9 cellular contexts compared by ENCODE assay signal in the genomic region with DNA sequence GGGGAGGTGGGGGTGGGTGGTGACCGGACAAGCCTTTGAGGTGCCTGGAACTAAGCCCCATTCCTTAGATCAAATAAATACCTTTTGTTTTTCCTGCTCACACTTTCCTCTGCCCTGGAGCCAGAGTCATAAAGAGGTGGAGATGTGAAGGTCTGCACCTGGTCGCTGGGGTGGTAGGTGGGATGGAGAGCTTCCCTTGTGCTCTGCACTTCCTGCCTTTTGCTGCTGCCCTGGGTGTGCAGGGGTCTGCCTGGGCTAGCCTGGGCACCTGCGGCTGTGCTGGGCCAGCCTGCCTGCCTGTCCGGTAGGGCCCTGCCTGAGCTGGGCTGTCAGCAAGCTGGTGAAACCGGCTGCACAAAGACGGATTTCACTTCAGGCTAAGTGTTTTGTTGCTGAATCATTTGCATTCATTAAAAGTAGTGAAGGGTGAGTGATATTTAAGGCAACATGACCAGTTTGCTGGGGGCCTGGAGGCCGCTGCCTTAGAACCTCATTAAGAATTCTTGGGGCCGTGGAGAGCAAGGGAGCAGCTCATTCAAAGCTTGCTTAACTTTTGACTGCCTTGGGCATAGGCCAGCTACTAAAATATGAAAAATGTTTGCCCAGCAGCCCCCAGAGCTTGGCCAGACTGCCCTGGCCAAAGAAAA. TPM values are rescaled to one million over a fixed set of nuclear protein-coding genes. Genes with fewer than 3 reads are reported as not detected.
DNase-seq lines count a peak whose midpoint lies in the region; ATAC-seq, FAIRE-seq and TF ChIP-seq lines count a peak whose summit lies in the region.
"Had no signal": no experiment of that assay in that cellular context is flagged by ENCODE, and none has a peak within 500 bp of the region (broad histone marks: within the 10 kb centered on the region; RNA-seq: fewer than 3 reads in every experiment).

No MANE protein-coding gene starts in this region.

- H3K9me3 Mint-ChIP-seq in activated CD4-positive, alpha-beta memory T cell treated with anti-CD3 and anti-CD28 coated beads, Interleukin-2, amount 10 ng/mL, durations not matched to agents 7 days and 5 days, result no peaks in the 10 kb centered on the region

- POLR2A ChIA-PET in activated CD4-positive, alpha-beta memory T cell treated with anti-CD3 and anti-CD28 coated beads, Interleukin-2, amount 10 ng/mL, durations not matched to agents 7 days and 5 days (lab: Charles Lee), result interaction anchor here (0.9 kb wide), 1 partner anchor 493 kb away, joined by 3 read pairs; no protein-coding TSS in a partner anchor

- no peak for FAIRE-seq in pancreas (lab: Jason Lieb, UNC)

- H3K4me3 ChIP-seq in DOHH2 (ENCODE audit: low read length) (peak overlapping the region; percentile 37), esophagus squamous epithelium (peak overlapping the region in 3 of 4 donors; percentile 2 to 35 (median 21)), pancreas (no peak overlapping the region)
- H3K4me3 ChIP-seq: esophagus muscularis mucosa had no signal

- no peak overlapping the region for H3K4me3 Mint-ChIP-seq in activated CD4-positive, alpha-beta memory T cell treated with anti-CD3 and anti-CD28 coated beads, Interleukin-2, amount 10 ng/mL, durations not matched to agents 7 days and 5 days

- H3K4me1 ChIP-seq in DOHH2 (ENCODE audit: control insufficient read depth, low read length) (peaks cover 18% of the 10 kb centered on the region), esophagus squamous epithelium (peaks cover 16 to 81% (median 41%) of the 10 kb centered on the region in 3 donors), pancreas (peaks cover 0 to 3% (median 0%) of the 10 kb centered on the region in 3 donors)

- no peaks in the 10 kb centered on the region for H3K36me3 Mint-ChIP-seq in activated CD4-positive, alpha-beta memory T cell treated with anti-CD3 and anti-CD28 coated beads, Interleukin-2, amount 10 ng/mL, durations not matched to agents 7 days and 5 days (ENCODE audit: low read depth)

- H3K4me1 Mint-ChIP-seq in activated CD4-positive, alpha-beta memory T cell treated with anti-CD3 and anti-CD28 coated beads, Interleukin-2, amount 10 ng/mL, durations not matched to agents 7 days and 5 days, result peaks cover 20% of the 10 kb centered on the region

- H3F3A ChIP-seq in DOHH2 (ENCODE audit: control insufficient read depth, insufficient read depth), result no peaks in the 10 kb centered on the region

- H3K79me2 ChIP-seq in DOHH2 (ENCODE audit: control insufficient read depth, low read length), result no peaks in the 10 kb centered on the region

- H3K27me3 ChIP-seq in DOHH2 (ENCODE audit: control insufficient read depth, low read length) (no peaks in the 10 kb centered on the region), esophagus squamous epithelium (no peaks in the 10 kb centered on the region), pancreas (no peaks in the 10 kb centered on the region)
- H3K27me3 ChIP-seq: esophagus muscularis mucosa had no signal

- no peak for TF ChIP-seq CTCF in DOHH2 (IDR thresholded peaks at IDR 0.05; ENCODE audit: low read depth, low read length, poor library complexity, severe bottlenecking)
- no peak for TF ChIP-seq CTCF in esophagus squamous epithelium (IDR thresholded peaks at IDR 0.05)
- no peak for TF ChIP-seq CTCF in pancreas (IDR thresholded peaks at IDR 0.05)

- ATAC-seq in pancreas, result peak; percentile 43 to 80 (median 73)

- no peaks in the 10 kb centered on the region for H3K27me3 Mint-ChIP-seq in activated CD4-positive, alpha-beta memory T cell treated with anti-CD3 and anti-CD28 coated beads, Interleukin-2, amount 10 ng/mL, durations not matched to agents 7 days and 5 days

- peak overlapping the region; percentile 52 for H3K4me2 ChIP-seq in DOHH2 (ENCODE audit: low read length)

- H3K36me3 ChIP-seq in DOHH2 (ENCODE audit: control insufficient read depth, low read length) (no peaks in the 10 kb centered on the region), esophagus squamous epithelium (no peaks in the 10 kb centered on the region), pancreas (no peaks in the 10 kb centered on the region)
- H3K36me3 ChIP-seq: esophagus muscularis mucosa had no signal

- H3K9me3 ChIP-seq in DOHH2 (ENCODE audit: control insufficient read depth, insufficient read depth, low read length) (no peaks in the 10 kb centered on the region), esophagus squamous epithelium (no peaks in the 10 kb centered on the region), pancreas (no peaks in the 10 kb centered on the region)
- H3K9me3 ChIP-seq: esophagus muscularis mucosa had no signal

- no peaks in the 10 kb centered on the region for H4K20me1 ChIP-seq in DOHH2 (ENCODE audit: control insufficient read depth, insufficient read depth, low read depth, low read length)

- H3K27ac ChIP-seq in DOHH2 (ENCODE audit: low read depth, low read length) (no peak overlapping the region), esophagus squamous epithelium (peak overlapping the region; percentile 80 to 89 (median 83)), pancreas (peak overlapping the region; percentile 11 to 67 (median 50))

- CTCF ChIA-PET in activated CD4-positive, alpha-beta memory T cell treated with anti-CD3 and anti-CD28 coated beads, Interleukin-2, amount 10 ng/mL, durations not matched to agents 7 days and 5 days (lab: Charles Lee), result no interaction called here

- no peak overlapping the region for H3K27ac Mint-ChIP-seq in activated CD4-positive, alpha-beta memory T cell treated with anti-CD3 and anti-CD28 coated beads, Interleukin-2, amount 10 ng/mL, durations not matched to agents 7 days and 5 days

- peak in 1 of 4 donors; percentile 43 for TF ChIP-seq POLR2A in esophagus squamous epithelium (IDR thresholded peaks at IDR 0.05)

- intact Hi-C loops in esophagus squamous epithelium (cut with DNase I) (no loop called here), pancreas (cut with DNase I) (no loop called here)

- no peaks in the 10 kb centered on the region for H3K9me2 ChIP-seq in DOHH2 (replicated peaks; ENCODE audit: control insufficient read depth, low read length)

- DNase-seq in NCI-H69 (lab: John Stamatoyannopoulos, UW) (peak; percentile 78), esophagus squamous epithelium (lab: John Stamatoyannopoulos, UW) (no peak), pancreas (no peak), KG1 (lab: John Stamatoyannopoulos, UW) (no peak), NCI-H1105 (lab: John Stamatoyannopoulos, UW) (no peak)
- no peak for DNase-seq in activated CD8-positive, alpha-beta memory T cell treated with anti-CD3 and anti-CD28 coated beads, Interleukin-2, amount 50 U/mL, for 4 hours
- DNase-seq in activated CD4-positive, alpha-beta memory T cell treated with anti-CD3 and anti-CD28 coated beads, Interleukin-2, amount 10 ng/mL, durations not matched to agents 7 days and 5 days, result no peak

- WGBS in esophagus squamous epithelium, 2 donors, result 11 to 25% methylated on average over 3 to 4 of the region's 8 CpGs
- WGBS in pancreas, 2 donors, result 45 to 49% methylated on average over 8 of the region's 8 CpGs

RNA-seq across cellular contexts. Expression of a gene that starts 20.5 kb away (rescaled TPM):
- total RNA-seq in esophagus squamous epithelium (10 to 100 TPM; 30.6 to 44.1 (median 36.7) TPM), pancreas (10 to 100 TPM in 5 of 6 donors, 1 to 10 TPM in 1; 9.8 to 44.2 (median 15.8) TPM)
- 10 to 100 TPM; 21.7 to 33.1 TPM for polyA plus RNA-seq in pancreas
- total RNA-seq in activated CD4-positive, alpha-beta memory T cell treated with anti-CD3 and anti-CD28 coated beads, Interleukin-2, amount 10 ng/mL, durations not matched to agents 7 days and 5 days, result under 1 TPM; 0.23 to 0.35 TPM

RNA-seq across cellular contexts. Expression of a gene that starts 37.1 kb away (rescaled TPM):
- total RNA-seq in esophagus squamous epithelium (10 to 100 TPM in 2 of 4 donors, 1 to 10 TPM in 2; 4.5 to 15.8 (median 9.4) TPM), pancreas (10 to 100 TPM; 11.3 to 24.2 (median 15.4) TPM)
- polyA plus RNA-seq in pancreas, result 10 to 100 TPM; 33.0 to 46.1 TPM
- total RNA-seq in activated CD4-positive, alpha-beta memory T cell treated with anti-CD3 and anti-CD28 coated beads, Interleukin-2, amount 10 ng/mL, durations not matched to agents 7 days and 5 days, result 10 to 100 TPM; 19.3 to 20.3 TPM

RNA-seq across cellular contexts. Expression of a gene that starts 37.3 kb away (rescaled TPM):
- total RNA-seq in esophagus squamous epithelium, result 10 to 100 TPM; 23.3 to 29.1 (median 24.5) TPM
- total RNA-seq in pancreas, result 10 to 100 TPM; 19.9 to 31.6 (median 25.7) TPM
- polyA plus RNA-seq in pancreas, result 10 to 100 TPM; 55.2 to 65.8 TPM
- total RNA-seq in activated CD4-positive, alpha-beta memory T cell treated with anti-CD3 and anti-CD28 coated beads, Interleukin-2, amount 10 ng/mL, durations not matched to agents 7 days and 5 days, result 10 to 100 TPM; 46.8 to 57.8 TPM

RNA-seq across cellular contexts. Expression of a gene that starts 42.9 kb away (rescaled TPM):
- 10 to 100 TPM in 1 of 4 donors, 1 to 10 TPM in 3; 6.5 to 10.8 (median 8.0) TPM for total RNA-seq in esophagus squamous epithelium
- total RNA-seq in pancreas, result 10 to 100 TPM in 4 of 6 donors, 1 to 10 TPM in 2; 8.6 to 21.4 (median 12.2) TPM
- 10 to 100 TPM; 17.1 to 20.4 TPM for polyA plus RNA-seq in pancreas
- 10 to 100 TPM; 12.7 to 13.0 TPM for total RNA-seq in activated CD4-positive, alpha-beta memory T cell treated with anti-CD3 and anti-CD28 coated beads, Interleukin-2, amount 10 ng/mL, durations not matched to agents 7 days and 5 days

Comparison
In these comparisons a context has a peak if more than half of its experiments do, and no peak if none do; other contexts are left out.
1. H3K4me3 ChIP-seq: peak in DOHH2 (single experiment) and esophagus squamous epithelium (3 of 4); none in pancreas (0 of 4).
2. RNA of a gene that starts 20.5 kb away (total RNA-seq): 30.6 to 44.1 TPM in esophagus squamous epithelium and 9.8 to 44.2 TPM in pancreas; 0.23 to 0.35 TPM in activated CD4-positive, alpha-beta memory T cell treated with anti-CD3 and anti-CD28 coated beads, Interleukin-2, amount 10 ng/mL, durations not matched to agents 7 days and 5 days; every median in the first group is over 4 times any median in the second.